In genomic region chr2:137943035-137943830, GRCh38 we compare ENCODE assay signal across 24 cellular contexts. TPM values are rescaled to one million over a fixed set of nuclear protein-coding genes. Genes with fewer than 3 reads are reported as not detected.
"Had no signal": no experiment of that assay in that cellular context is flagged by ENCODE, and none has a peak within 500 bp of the region (broad histone marks: within the 10 kb centered on the region; RNA-seq: fewer than 3 reads in every experiment).

No MANE protein-coding gene starts in this region.

- H3K36me3 ChIP-seq: gastrocnemius medialis, left ventricle myocardium inferior, neutrophil, pancreas, spleen, thoracic aorta had no signal

- H3K27ac Mint-ChIP-seq: activated CD4-positive, alpha-beta T cell treated with anti-CD3 and anti-CD28 coated beads, Interleukin-2, amount 10 ng/mL, durations not matched to agents 7 days and 5 days; activated T-cell treated with anti-CD3 and anti-CD28 coated beads, Interleukin-2, amount 50 U/mL, for 72 hours; natural killer cell; stimulated activated memory B cell treated with anti-CD40 and anti-IgM and Interleukin-4, amounts not matched to agents 10 μg/mL and 1 μg/mL and 100 μg/mL, for 72 hours; T-helper 2 cell treated with Interferon-gamma antibody and Interleukin-4, amounts not matched to agents 5 μg/mL and 100 μg/mL, for 36 hours had no signal

- H3K4me1 Mint-ChIP-seq: activated CD4-positive, alpha-beta T cell treated with anti-CD3 and anti-CD28 coated beads, Interleukin-2, amount 10 ng/mL, durations not matched to agents 7 days and 5 days; natural killer cell had no signal

- H3K4me3 Mint-ChIP-seq: activated CD4-positive, alpha-beta T cell treated with anti-CD3 and anti-CD28 coated beads, Interleukin-2, amount 10 ng/mL, durations not matched to agents 7 days and 5 days; activated T-cell treated with anti-CD3 and anti-CD28 coated beads, Interleukin-2, amount 50 U/mL, for 72 hours; natural killer cell; stimulated activated memory B cell treated with anti-CD40 and anti-IgM and Interleukin-4, amounts not matched to agents 10 μg/mL and 1 μg/mL and 100 μg/mL, for 72 hours; T-helper 2 cell treated with Interferon-gamma antibody and Interleukin-4, amounts not matched to agents 5 μg/mL and 100 μg/mL, for 36 hours had no signal

- ATAC-seq: activated T-cell treated with anti-CD3 and anti-CD28 coated beads, Interleukin-2, amount 50 U/mL, for 72 hours; esophagus mucosa; gastrocnemius medialis; natural killer cell; sciatic nerve; stimulated activated memory B cell treated with anti-CD40 and anti-IgM and Interleukin-4, amounts not matched to agents 10 μg/mL and 1 μg/mL and 100 μg/mL, for 72 hours had no signal

- H3K4me3 ChIP-seq: gastrocnemius medialis, left ventricle myocardium inferior, pancreas, spleen, thoracic aorta had no signal

- H3K9me3 Mint-ChIP-seq: activated CD4-positive, alpha-beta T cell treated with anti-CD3 and anti-CD28 coated beads, Interleukin-2, amount 10 ng/mL, durations not matched to agents 7 days and 5 days; activated T-cell treated with anti-CD3 and anti-CD28 coated beads, Interleukin-2, amount 50 U/mL, for 72 hours; stimulated activated memory B cell treated with anti-CD40 and anti-IgM and Interleukin-4, amounts not matched to agents 10 μg/mL and 1 μg/mL and 100 μg/mL, for 72 hours; T-helper 2 cell treated with Interferon-gamma antibody and Interleukin-4, amounts not matched to agents 5 μg/mL and 100 μg/mL, for 36 hours had no signal

- H3K4me1 ChIP-seq: gastrocnemius medialis, left ventricle myocardium inferior, spleen had no signal

- H3K27ac ChIP-seq: gastrocnemius medialis, left ventricle myocardium inferior, neutrophil, spleen, thoracic aorta had no signal

- FAIRE-seq: pancreas had no signal

- H3K27me3 ChIP-seq: gastrocnemius medialis, neutrophil, pancreas, spleen had no signal

- H3K36me3 Mint-ChIP-seq: natural killer cell; stimulated activated memory B cell treated with anti-CD40 and anti-IgM and Interleukin-4, amounts not matched to agents 10 μg/mL and 1 μg/mL and 100 μg/mL, for 72 hours had no signal

- H3K9me3 ChIP-seq: gastrocnemius medialis, left ventricle myocardium inferior, neutrophil, pancreas, spleen, thoracic aorta had no signal

- H3K27me3 Mint-ChIP-seq: activated CD4-positive, alpha-beta T cell treated with anti-CD3 and anti-CD28 coated beads, Interleukin-2, amount 10 ng/mL, durations not matched to agents 7 days and 5 days had no signal

- DNase-seq: activated CD4-positive, alpha-beta T cell treated with anti-CD3 and anti-CD28 coated beads, Interleukin-2, amount 10 ng/mL, durations not matched to agents 7 days and 5 days; activated CD4-positive, CD25-positive, alpha-beta regulatory T cell; activated CD8-positive, alpha-beta memory T cell treated with anti-CD3 and anti-CD28 coated beads for 24 hours; activated CD8-positive, alpha-beta memory T cell treated with anti-CD3 and anti-CD28 coated beads, Interleukin-2, amount 50 U/mL, for 48 hours; activated effector memory CD4-positive, alpha-beta T cell treated with anti-CD3 and anti-CD28 coated beads, Interleukin-2, amount 50 U/mL, for 16 hours; activated naive CD4-positive, alpha-beta T cell treated with anti-CD3 and anti-CD28 coated beads, Interleukin-2, amount 50 U/mL, for 16 hours; activated T-cell treated with anti-CD3 and anti-CD28 coated beads, Interleukin-2, amount 50 U/mL, for 72 hours; aorta; cerebellar nuclear complex; effector CD8-positive, alpha-beta T cell; gastrocnemius medialis; head of caudate nucleus; kidney; left ventricle myocardium inferior; natural killer cell; pancreas; spleen; stimulated activated CD4-positive, alpha-beta T cell treated with anti-CD3 and anti-CD28 coated beads, Interleukin-4, amount 100 ng/mL, for 4 hours had no signal

RNA-seq across cellular contexts. Expression of gene HNMT, which starts 21.0 kb away (rescaled TPM):
- total RNA-seq: activated CD4-positive, alpha-beta T cell treated with anti-CD3 and anti-CD28 coated beads, Interleukin-2, amount 10 ng/mL, durations not matched to agents 7 days and 5 days; activated T-cell treated with anti-CD3 and anti-CD28 coated beads, Interleukin-2, amount 50 U/mL, for 72 hours had no signal
